Comparison of ENCODE assay signal across 1 cellular context in genomic region chr3:53045784-53046170, GRCh38.
A peak's percentile ranks its signal among the peaks of the same experiment; 100 is the strongest.
TF ChIP-seq lines count a peak whose summit lies in the region.

Gene SFMBT1 (minus strand): TSS chr3:53046073. CDS start chr3:52969128, 76,945 bp downstream.

TF ChIP-seq in SK-N-SH, 30 proteins besides CTCF, POLR2A, EP300 and RAD21 (continued from another document):
- no peak for TF ChIP-seq SIN3A (IDR thresholded peaks at IDR 0.05; ENCODE audit: borderline replicate concordance, low read depth, low read length)
- TF ChIP-seq MAX (IDR thresholded peaks at IDR 0.05; ENCODE audit: low read depth): no peak
- TF ChIP-seq CHD2 (IDR thresholded peaks at IDR 0.05; ENCODE audit: low read length, partially characterized antibody): peak; percentile 48
- peak; percentile 76 for TF ChIP-seq NRF1 (IDR thresholded peaks at IDR 0.05; ENCODE audit: low read depth, low read length)
